In the genomic region with DNA sequence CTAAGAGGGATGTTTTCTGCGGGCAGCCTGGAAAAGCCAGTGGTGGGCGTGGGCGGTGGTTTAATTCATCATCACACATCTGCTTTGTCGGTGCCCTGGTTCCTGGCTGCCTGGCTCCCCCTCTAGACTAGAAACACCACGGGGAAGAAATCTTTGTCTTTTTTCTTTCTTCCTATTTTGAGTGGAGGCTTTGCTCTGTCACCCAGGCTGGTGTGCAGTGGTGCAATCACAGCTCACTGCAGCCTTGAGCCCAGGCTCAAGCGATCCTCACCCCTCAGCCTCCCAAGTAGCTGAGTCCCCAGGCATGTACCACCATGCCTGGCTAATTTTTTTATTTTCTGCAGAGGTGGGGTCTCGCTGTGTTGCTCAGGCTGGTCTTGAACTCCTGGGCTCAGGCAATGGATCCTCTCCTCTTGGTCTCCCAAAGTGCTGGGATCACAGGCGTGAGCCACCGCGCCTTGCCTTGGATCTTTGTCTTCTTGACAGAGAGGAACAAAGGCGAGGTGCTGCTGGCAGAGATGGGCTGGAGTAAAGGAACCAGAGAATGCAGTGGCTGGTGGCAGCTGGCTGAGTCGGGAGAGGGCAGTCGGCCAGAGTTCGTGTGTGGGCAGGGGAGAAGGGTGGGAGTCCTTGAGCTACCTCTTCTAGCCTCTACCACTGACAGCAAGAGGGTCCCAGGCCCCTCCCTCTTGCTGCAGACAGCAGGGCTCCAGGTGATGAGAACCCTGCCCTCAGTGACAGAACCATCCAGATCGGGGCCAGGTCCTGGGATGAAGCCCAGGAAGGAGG, we compare ENCODE assay signal across 1 cellular context.
TF ChIP-seq lines count a peak whose summit lies in the region.

No MANE protein-coding gene starts in this region.

TF ChIP-seq in SK-N-SH, 30 proteins besides CTCF, POLR2A, EP300 and RAD21 (continued from another document):
- TF ChIP-seq, protein P1, sequence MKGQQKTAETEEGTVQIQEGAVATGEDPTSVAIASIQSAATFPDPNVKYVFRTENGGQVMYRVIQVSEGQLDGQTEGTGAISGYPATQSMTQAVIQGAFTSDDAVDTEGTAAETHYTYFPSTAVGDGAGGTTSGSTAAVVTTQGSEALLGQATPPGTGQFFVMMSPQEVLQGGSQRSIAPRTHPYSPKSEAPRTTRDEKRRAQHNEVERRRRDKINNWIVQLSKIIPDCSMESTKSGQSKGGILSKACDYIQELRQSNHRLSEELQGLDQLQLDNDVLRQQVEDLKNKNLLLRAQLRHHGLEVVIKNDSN (IDR thresholded peaks at IDR 0.05; ENCODE audit: borderline replicate concordance, low read depth), result no peak
- TF ChIP-seq, protein P2, sequence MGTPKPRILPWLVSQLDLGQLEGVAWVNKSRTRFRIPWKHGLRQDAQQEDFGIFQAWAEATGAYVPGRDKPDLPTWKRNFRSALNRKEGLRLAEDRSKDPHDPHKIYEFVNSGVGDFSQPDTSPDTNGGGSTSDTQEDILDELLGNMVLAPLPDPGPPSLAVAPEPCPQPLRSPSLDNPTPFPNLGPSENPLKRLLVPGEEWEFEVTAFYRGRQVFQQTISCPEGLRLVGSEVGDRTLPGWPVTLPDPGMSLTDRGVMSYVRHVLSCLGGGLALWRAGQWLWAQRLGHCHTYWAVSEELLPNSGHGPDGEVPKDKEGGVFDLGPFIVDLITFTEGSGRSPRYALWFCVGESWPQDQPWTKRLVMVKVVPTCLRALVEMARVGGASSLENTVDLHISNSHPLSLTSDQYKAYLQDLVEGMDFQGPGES (IDR thresholded peaks at IDR 0.05; ENCODE audit: low read depth, low read length), result no peak
- TF ChIP-seq EZH2phosphoT487 (IDR thresholded peaks at IDR 0.05; ENCODE audit: borderline replicate concordance, low read depth) (no peak), CHD2 (IDR thresholded peaks at IDR 0.05; ENCODE audit: low read length, partially characterized antibody) (no peak)
- TF ChIP-seq, protein P3, sequence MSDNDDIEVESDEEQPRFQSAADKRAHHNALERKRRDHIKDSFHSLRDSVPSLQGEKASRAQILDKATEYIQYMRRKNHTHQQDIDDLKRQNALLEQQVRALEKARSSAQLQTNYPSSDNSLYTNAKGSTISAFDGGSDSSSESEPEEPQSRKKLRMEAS (IDR thresholded peaks at IDR 0.05; ENCODE audit: low read depth), result no peak
